Comparison of ENCODE assay signal across 1 cellular context in the genomic region with DNA sequence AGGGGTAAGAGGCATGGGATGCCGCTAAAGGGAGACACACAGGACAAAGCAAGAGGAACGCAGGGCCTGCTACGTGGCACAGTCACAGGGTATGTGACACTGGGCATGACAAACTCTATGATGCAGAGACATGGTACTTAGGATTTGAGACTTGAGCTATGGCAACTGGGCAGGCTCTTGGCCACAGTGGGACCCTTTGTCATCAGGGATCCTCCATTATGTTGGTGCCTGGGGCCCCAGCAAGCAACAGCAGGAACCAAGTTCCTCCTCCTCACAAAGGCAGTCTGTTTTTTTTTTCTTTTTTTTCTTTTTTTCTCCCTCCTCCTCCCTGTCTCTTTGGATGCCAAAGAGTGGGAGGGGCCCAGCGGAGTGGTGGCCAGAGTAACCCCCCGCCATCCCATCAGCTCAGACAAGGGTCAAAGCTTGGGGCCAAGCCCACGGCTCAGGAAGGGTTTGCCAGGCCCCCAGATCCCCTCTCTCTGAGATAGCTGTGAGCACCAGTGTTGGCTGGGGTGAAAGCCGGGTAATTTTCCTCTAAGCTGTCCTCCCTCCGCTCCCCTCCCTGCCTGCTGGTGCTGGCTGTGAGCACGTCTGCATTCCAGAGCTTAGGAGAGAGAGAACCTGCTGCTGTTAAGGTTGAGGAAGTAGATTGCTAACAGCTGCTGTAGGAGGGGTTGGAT.
TF ChIP-seq lines count a peak whose summit lies in the region.

No MANE protein-coding gene starts in this region.

TF ChIP-seq in HepG2, 621 proteins besides CTCF, POLR2A, EP300 and RAD21 (continued from another document and continues in another):
- TF ChIP-seq, protein P1, sequence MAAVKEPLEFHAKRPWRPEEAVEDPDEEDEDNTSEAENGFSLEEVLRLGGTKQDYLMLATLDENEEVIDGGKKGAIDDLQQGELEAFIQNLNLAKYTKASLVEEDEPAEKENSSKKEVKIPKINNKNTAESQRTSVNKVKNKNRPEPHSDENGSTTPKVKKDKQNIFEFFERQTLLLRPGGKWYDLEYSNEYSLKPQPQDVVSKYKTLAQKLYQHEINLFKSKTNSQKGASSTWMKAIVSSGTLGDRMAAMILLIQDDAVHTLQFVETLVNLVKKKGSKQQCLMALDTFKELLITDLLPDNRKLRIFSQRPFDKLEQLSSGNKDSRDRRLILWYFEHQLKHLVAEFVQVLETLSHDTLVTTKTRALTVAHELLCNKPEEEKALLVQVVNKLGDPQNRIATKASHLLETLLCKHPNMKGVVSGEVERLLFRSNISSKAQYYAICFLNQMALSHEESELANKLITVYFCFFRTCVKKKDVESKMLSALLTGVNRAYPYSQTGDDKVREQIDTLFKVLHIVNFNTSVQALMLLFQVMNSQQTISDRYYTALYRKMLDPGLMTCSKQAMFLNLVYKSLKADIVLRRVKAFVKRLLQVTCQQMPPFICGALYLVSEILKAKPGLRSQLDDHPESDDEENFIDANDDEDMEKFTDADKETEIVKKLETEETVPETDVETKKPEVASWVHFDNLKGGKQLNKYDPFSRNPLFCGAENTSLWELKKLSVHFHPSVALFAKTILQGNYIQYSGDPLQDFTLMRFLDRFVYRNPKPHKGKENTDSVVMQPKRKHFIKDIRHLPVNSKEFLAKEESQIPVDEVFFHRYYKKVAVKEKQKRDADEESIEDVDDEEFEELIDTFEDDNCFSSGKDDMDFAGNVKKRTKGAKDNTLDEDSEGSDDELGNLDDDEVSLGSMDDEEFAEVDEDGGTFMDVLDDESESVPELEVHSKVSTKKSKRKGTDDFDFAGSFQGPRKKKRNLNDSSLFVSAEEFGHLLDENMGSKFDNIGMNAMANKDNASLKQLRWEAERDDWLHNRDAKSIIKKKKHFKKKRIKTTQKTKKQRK (IDR thresholded peaks at IDR 0.05; ENCODE audit: low read length), result no peak
- TF ChIP-seq ZNF138 (CRISPR knock-in tag; IDR thresholded peaks at IDR 0.05; ENCODE audit: low read depth), result no peak
- TF ChIP-seq, protein P2, sequence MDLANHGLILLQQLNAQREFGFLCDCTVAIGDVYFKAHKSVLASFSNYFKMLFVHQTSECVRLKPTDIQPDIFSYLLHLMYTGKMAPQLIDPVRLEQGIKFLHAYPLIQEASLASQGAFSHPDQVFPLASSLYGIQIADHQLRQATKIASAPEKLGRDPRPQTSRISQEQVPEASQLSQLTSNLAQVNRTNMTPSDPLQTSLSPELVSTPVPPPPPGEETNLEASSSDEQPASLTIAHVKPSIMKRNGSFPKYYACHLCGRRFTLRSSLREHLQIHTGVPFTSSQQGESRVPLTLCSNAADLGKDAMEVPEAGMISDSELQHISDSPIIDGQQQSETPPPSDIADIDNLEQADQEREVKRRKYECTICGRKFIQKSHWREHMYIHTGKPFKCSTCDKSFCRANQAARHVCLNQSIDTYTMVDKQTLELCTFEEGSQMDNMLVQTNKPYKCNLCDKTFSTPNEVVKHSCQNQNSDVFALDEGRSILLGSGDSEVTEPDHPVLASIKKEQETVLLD (CRISPR knock-in tag; IDR thresholded peaks at IDR 0.05; ENCODE audit: low read depth), result no peak
- no peak; the same call in 1 of the 2 replicates for TF ChIP-seq ZNF430 (CRISPR knock-in tag; IDR thresholded peaks at IDR 0.05)
- no peak for TF ChIP-seq RELA (CRISPR knock-in tag; IDR thresholded peaks at IDR 0.05)
- 0 out of 2 replicates have a peak, but pooled peaks have one; percentile 1 for TF ChIP-seq ZNF605 (CRISPR knock-in tag; IDR thresholded peaks at IDR 0.05)
- TF ChIP-seq MAFG (CRISPR knock-in tag; IDR thresholded peaks at IDR 0.05), result no peak
- peak; percentile 46; the same call in 1 of the 2 replicates for TF ChIP-seq RXRB (CRISPR knock-in tag; IDR thresholded peaks at IDR 0.05; ENCODE audit: borderline replicate concordance)
- TF ChIP-seq HOXD1 (CRISPR knock-in tag; IDR thresholded peaks at IDR 0.05), result 0 out of 2 replicates have a peak, but pooled peaks have one; percentile 41
- no peak for TF ChIP-seq TEAD2 (CRISPR knock-in tag; IDR thresholded peaks at IDR 0.05)
- TF ChIP-seq, protein P3, sequence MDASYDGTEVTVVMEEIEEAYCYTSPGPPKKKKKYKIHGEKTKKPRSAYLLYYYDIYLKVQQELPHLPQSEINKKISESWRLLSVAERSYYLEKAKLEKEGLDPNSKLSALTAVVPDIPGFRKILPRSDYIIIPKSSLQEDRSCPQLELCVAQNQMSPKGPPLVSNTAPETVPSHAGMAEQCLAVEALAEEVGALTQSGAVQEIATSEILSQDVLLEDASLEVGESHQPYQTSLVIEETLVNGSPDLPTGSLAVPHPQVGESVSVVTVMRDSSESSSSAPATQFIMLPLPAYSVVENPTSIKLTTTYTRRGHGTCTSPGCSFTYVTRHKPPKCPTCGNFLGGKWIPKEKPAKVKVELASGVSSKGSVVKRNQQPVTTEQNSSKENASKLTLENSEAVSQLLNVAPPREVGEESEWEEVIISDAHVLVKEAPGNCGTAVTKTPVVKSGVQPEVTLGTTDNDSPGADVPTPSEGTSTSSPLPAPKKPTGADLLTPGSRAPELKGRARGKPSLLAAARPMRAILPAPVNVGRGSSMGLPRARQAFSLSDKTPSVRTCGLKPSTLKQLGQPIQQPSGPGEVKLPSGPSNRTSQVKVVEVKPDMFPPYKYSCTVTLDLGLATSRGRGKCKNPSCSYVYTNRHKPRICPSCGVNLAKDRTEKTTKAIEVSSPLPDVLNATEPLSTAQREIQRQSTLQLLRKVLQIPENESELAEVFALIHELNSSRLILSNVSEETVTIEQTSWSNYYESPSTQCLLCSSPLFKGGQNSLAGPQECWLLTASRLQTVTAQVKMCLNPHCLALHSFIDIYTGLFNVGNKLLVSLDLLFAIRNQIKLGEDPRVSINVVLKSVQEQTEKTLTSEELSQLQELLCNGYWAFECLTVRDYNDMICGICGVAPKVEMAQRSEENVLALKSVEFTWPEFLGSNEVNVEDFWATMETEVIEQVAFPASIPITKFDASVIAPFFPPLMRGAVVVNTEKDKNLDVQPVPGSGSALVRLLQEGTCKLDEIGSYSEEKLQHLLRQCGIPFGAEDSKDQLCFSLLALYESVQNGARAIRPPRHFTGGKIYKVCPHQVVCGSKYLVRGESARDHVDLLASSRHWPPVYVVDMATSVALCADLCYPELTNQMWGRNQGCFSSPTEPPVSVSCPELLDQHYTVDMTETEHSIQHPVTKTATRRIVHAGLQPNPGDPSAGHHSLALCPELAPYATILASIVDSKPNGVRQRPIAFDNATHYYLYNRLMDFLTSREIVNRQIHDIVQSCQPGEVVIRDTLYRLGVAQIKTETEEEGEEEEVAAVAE (CRISPR knock-in tag; IDR thresholded peaks at IDR 0.05; ENCODE audit: borderline replicate concordance), result 0 out of 2 replicates have a peak, but pooled peaks have one; percentile 22
- TF ChIP-seq MEIS1 (CRISPR knock-in tag; IDR thresholded peaks at IDR 0.05; ENCODE audit: borderline replicate concordance), result 0 out of 2 replicates have a peak, but pooled peaks have one; percentile 6
- peak; percentile 18; the same call in 1 of the 2 replicates for TF ChIP-seq ZBTB46 (CRISPR knock-in tag; IDR thresholded peaks at IDR 0.05; ENCODE audit: borderline replicate concordance)
- 0 out of 2 replicates have a peak, but pooled peaks have one; percentile 24 for TF ChIP-seq MIXL1 (CRISPR knock-in tag; IDR thresholded peaks at IDR 0.05)
- no peak for TF ChIP-seq RBAK (CRISPR knock-in tag; IDR thresholded peaks at IDR 0.05)
- 0 out of 2 replicates have a peak, but pooled peaks have one; percentile 8 for TF ChIP-seq ZNF12 (CRISPR knock-in tag; IDR thresholded peaks at IDR 0.05)
- no peak for TF ChIP-seq ZNF451 (CRISPR knock-in tag; IDR thresholded peaks at IDR 0.05)
- TF ChIP-seq MIER3 (CRISPR knock-in tag; IDR thresholded peaks at IDR 0.05; ENCODE audit: borderline replicate concordance), result 0 out of 2 replicates have a peak, but pooled peaks have one; percentile 8
- TF ChIP-seq SIN3A (IDR thresholded peaks at IDR 0.05; ENCODE audit: borderline replicate concordance, low read depth, low read length), result no peak
- TF ChIP-seq IRX3 (CRISPR knock-in tag; IDR thresholded peaks at IDR 0.05; ENCODE audit: borderline replicate concordance, low read depth), result no peak
- peak; percentile 39; the same call in 1 of the 2 replicates for TF ChIP-seq FOXA3 (CRISPR knock-in tag; IDR thresholded peaks at IDR 0.05)
- 0 out of 2 replicates have a peak, but pooled peaks have one; percentile 23 for TF ChIP-seq BRD4 (CRISPR knock-in tag; IDR thresholded peaks at IDR 0.05)
- peak; percentile 23; the same call in 1 of the 2 replicates for TF ChIP-seq THAP9 (CRISPR knock-in tag; IDR thresholded peaks at IDR 0.05; ENCODE audit: borderline replicate concordance)
- TF ChIP-seq ZNF850 (CRISPR knock-in tag; conservative IDR thresholded peaks at IDR 0.05), result no peak
- no peak for TF ChIP-seq ZNF17 (CRISPR knock-in tag; IDR thresholded peaks at IDR 0.05)
- 0 out of 2 replicates have a peak, but pooled peaks have one; percentile 33 for TF ChIP-seq ESRRA (CRISPR knock-in tag; IDR thresholded peaks at IDR 0.05; ENCODE audit: low read depth)
- TF ChIP-seq ZNF510 (CRISPR knock-in tag; IDR thresholded peaks at IDR 0.05; ENCODE audit: low read depth), result no peak
- TF ChIP-seq TAF1 (CRISPR knock-in tag; IDR thresholded peaks at IDR 0.05), result peak; percentile 16; the same call in 1 of the 2 replicates
- TF ChIP-seq ARNTL (CRISPR knock-in tag; IDR thresholded peaks at IDR 0.05), result peak; percentile 43; the same call in 1 of the 2 replicates
- TF ChIP-seq, protein P4, sequence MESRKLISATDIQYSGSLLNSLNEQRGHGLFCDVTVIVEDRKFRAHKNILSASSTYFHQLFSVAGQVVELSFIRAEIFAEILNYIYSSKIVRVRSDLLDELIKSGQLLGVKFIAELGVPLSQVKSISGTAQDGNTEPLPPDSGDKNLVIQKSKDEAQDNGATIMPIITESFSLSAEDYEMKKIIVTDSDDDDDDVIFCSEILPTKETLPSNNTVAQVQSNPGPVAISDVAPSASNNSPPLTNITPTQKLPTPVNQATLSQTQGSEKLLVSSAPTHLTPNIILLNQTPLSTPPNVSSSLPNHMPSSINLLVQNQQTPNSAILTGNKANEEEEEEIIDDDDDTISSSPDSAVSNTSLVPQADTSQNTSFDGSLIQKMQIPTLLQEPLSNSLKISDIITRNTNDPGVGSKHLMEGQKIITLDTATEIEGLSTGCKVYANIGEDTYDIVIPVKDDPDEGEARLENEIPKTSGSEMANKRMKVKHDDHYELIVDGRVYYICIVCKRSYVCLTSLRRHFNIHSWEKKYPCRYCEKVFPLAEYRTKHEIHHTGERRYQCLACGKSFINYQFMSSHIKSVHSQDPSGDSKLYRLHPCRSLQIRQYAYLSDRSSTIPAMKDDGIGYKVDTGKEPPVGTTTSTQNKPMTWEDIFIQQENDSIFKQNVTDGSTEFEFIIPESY (CRISPR knock-in tag; IDR thresholded peaks at IDR 0.05), result peak; percentile 52; the same call in 1 of the 2 replicates
- TF ChIP-seq ZFP36L2 (CRISPR knock-in tag; IDR thresholded peaks at IDR 0.05), result no peak
- 0 out of 2 replicates have a peak, but pooled peaks have one; percentile 24 for TF ChIP-seq ZNF589 (CRISPR knock-in tag; conservative IDR thresholded peaks at IDR 0.05)
- no peak for TF ChIP-seq MNT (IDR thresholded peaks at IDR 0.05)
- 0 out of 2 replicates have a peak, but pooled peaks have one; percentile 11 for TF ChIP-seq JUND (CRISPR knock-in tag; IDR thresholded peaks at IDR 0.05)
- TF ChIP-seq ZNF274 (CRISPR knock-in tag; IDR thresholded peaks at IDR 0.05), result 0 out of 2 replicates have a peak, but pooled peaks have one; percentile 30
- no peak for TF ChIP-seq TERF1 (CRISPR knock-in tag; IDR thresholded peaks at IDR 0.05)
- TF ChIP-seq ZNF468 (CRISPR knock-in tag; IDR thresholded peaks at IDR 0.05), result no peak
- no peak for TF ChIP-seq AGO1 (IDR thresholded peaks at IDR 0.05; ENCODE audit: low read depth, low read length, poor library complexity, severe bottlenecking)
